Comparison of ENCODE assay signal across 17 cellular contexts in the genomic region with DNA sequence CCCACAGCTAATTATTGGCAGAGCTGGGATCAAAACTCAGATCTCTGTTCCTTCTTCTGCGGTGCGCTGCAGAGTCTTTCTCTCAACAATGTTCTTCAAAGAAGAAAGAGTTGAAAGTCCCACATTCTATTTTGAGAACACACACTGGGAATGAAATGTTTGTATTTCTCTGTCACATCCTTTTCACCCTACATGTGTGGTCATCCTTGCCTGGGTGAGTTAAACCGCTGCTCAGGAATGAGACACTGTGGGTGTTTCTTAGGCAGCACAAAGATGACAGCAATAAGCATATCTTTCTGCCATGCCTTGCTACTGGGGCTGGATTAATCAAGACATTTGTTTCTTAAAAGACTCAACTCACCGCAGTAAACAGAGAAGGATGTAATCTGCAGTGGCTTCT.
"Had no signal": no experiment of that assay in that cellular context is flagged by ENCODE, and none has a peak within 500 bp of the region (broad histone marks: within the 10 kb centered on the region; RNA-seq: fewer than 3 reads in every experiment).

No MANE protein-coding gene starts in this region.

- H2AFZ ChIP-seq: neural progenitor cell, parathyroid adenoma had no signal

- H3K27ac ChIP-seq: breast epithelium, foreskin keratinocyte, heart right ventricle, neural progenitor cell, parathyroid adenoma, spleen, suprapubic skin, upper lobe of left lung had no signal

- H3K9ac ChIP-seq: neural progenitor cell, parathyroid adenoma had no signal

- H3K36me3 ChIP-seq: breast epithelium, neural progenitor cell, upper lobe of left lung had no signal

- H3K9me3 ChIP-seq: breast epithelium, suprapubic skin, upper lobe of left lung had no signal

- H3K4me3 ChIP-seq: breast epithelium, dorsolateral prefrontal cortex, heart right ventricle, neural progenitor cell, spleen, suprapubic skin, upper lobe of left lung had no signal

- H3K27me3 ChIP-seq: breast epithelium, dorsolateral prefrontal cortex, foreskin keratinocyte, heart right ventricle, neural progenitor cell, spleen, suprapubic skin, upper lobe of left lung had no signal

- DNase-seq: activated CD4-positive, alpha-beta T cell treated with anti-CD3 and anti-CD28 coated beads, Interleukin-2, amount 50 U/mL, for 48 hours; activated CD4-positive, CD25-positive, alpha-beta regulatory T cell treated with anti-CD3 and anti-CD28 coated beads, Interleukin-2, amount 50 U/mL, for 72 hours; activated CD8-positive, alpha-beta memory T cell treated with anti-CD3 and anti-CD28 coated beads, Interleukin-2, amount 10 ng/mL, durations not matched to agents 7 days and 5 days; activated effector memory CD4-positive, alpha-beta T cell treated with Interleukin-2 at 50 U/mL for 16 hours; activated T-cell treated with anti-CD3 and anti-CD28 coated beads, Interleukin-2, amount 50 U/mL, for 24 hours; amniotic stem cell; dorsolateral prefrontal cortex; heart right ventricle; left ventricle myocardium superior; spleen; stimulated activated naive CD4-positive, alpha-beta T cell treated with Interleukin-2 at 50 U/mL for 16 hours; upper lobe of left lung had no signal

- H3K79me2 ChIP-seq: parathyroid adenoma had no signal

- H3K4me2 ChIP-seq: neural progenitor cell had no signal

- ATAC-seq: activated CD8-positive, alpha-beta memory T cell treated with anti-CD3 and anti-CD28 coated beads, Interleukin-2, amount 10 ng/mL, durations not matched to agents 7 days and 5 days; foreskin keratinocyte; heart right ventricle; left ventricle myocardium superior had no signal

- H3K4me1 ChIP-seq: breast epithelium, foreskin keratinocyte, parathyroid adenoma, spleen, upper lobe of left lung had no signal
